In genomic region chr11:95922536-95923440, GRCh38 we compare ENCODE assay signal across 8 cellular contexts. TPM values are rescaled to one million over a fixed set of nuclear protein-coding genes. Genes with fewer than 3 reads are reported as not detected.
DNase-seq lines count a peak whose midpoint lies in the region; ATAC-seq and TF ChIP-seq lines count a peak whose summit lies in the region.

No MANE protein-coding gene starts in this region.

- H3K4me3 Mint-ChIP-seq in activated naive CD8-positive, alpha-beta T cell treated with anti-CD3 and anti-CD28 coated beads, Interleukin-2, amount 50 U/mL, for 24 hours: peak overlapping the region; percentile 96

- CTCF ChIA-PET in A673 (lab: Charles Lee): no interaction called here

- TF ChIP-seq CTCF in A673 (conservative IDR thresholded peaks at IDR 0.05; ENCODE audit: low read depth, low read length): no peak
- TF ChIP-seq CTCF in HL-60 (IDR thresholded peaks at IDR 0.05; ENCODE audit: insufficient read depth, low read length): no peak
- TF ChIP-seq CTCF in left lung (IDR thresholded peaks at IDR 0.05): no peak
- no peak for TF ChIP-seq CTCF in tibial artery (IDR thresholded peaks at IDR 0.05)

- H3K27ac ChIP-seq in A673 (ENCODE audit: low read depth, low read length, poor library complexity, severe bottlenecking): peak overlapping the region; percentile 89
- peak overlapping the region; percentile 86 for H3K27ac ChIP-seq in HL-60 (replicated peaks)
- H3K27ac ChIP-seq in left lung: peak overlapping the region; percentile 92 to 95
- peak overlapping the region; percentile 96 to 100 for H3K27ac ChIP-seq in tibial artery

- peaks cover 5% of the 10 kb centered on the region for H3K27me3 Mint-ChIP-seq in activated naive CD8-positive, alpha-beta T cell treated with anti-CD3 and anti-CD28 coated beads, Interleukin-2, amount 50 U/mL, for 24 hours

- intact Hi-C loops in A673 (cut with micrococcal nuclease; ENCODE audit: unreplicated experiment): loop anchor here (2.0 to 5.0 kb wide), 2 partner anchors 420 to 470 kb away; partner anchors contain the start of genes JRKL and MAML2
- intact Hi-C loops in left lung (cut with DNase I): no loop called here
- intact Hi-C loops in tibial artery (cut with DNase I; ENCODE audit: low total_unique reads): no loop called here

- H3K9me3 Mint-ChIP-seq in activated naive CD8-positive, alpha-beta T cell treated with anti-CD3 and anti-CD28 coated beads, Interleukin-2, amount 50 U/mL, for 24 hours: no peaks in the 10 kb centered on the region

- no peaks in the 10 kb centered on the region for H3K36me3 ChIP-seq in A673 (ENCODE audit: insufficient read depth, low read length, poor library complexity, severe bottlenecking)
- no peaks in the 10 kb centered on the region for H3K36me3 ChIP-seq in left lung
- no peaks in the 10 kb centered on the region for H3K36me3 ChIP-seq in tibial artery

- peaks cover 37% of the 10 kb centered on the region for H3K4me1 Mint-ChIP-seq in activated naive CD8-positive, alpha-beta T cell treated with anti-CD3 and anti-CD28 coated beads, Interleukin-2, amount 50 U/mL, for 24 hours

- peak; percentile 18 for DNase-seq in A673 (ENCODE audit: low spot score)
- no peak for DNase-seq in HL-60 (ENCODE audit: low read depth in 1 of 2, low spot score in 1 of 2)
- DNase-seq in activated naive CD8-positive, alpha-beta T cell treated with anti-CD3 and anti-CD28 coated beads, Interleukin-2, amount 50 U/mL, for 24 hours: no peak
- no peak for DNase-seq in left lung
- no peak for DNase-seq in tibial artery
- DNase-seq in stimulated activated CD4-positive, alpha-beta T cell treated with anti-CD3 and anti-CD28 coated beads, Interleukin-4, amount 100 ng/mL, for 4 hours: no peak
- no peak for DNase-seq in NCI-H146 treated with DMSO at 0.1 percent for 48 hours (lab: John Stamatoyannopoulos, UW; ENCODE audit: unreplicated experiment)

- POLR2A ChIA-PET in A673 (lab: Charles Lee; ENCODE audit: low non-redundant PET): interaction anchor here (0.8 kb wide), 1 partner anchor 419 kb away, joined by 13 read pairs; no protein-coding TSS in a partner anchor

- ATAC-seq in activated naive CD8-positive, alpha-beta T cell treated with anti-CD3 and anti-CD28 coated beads, Interleukin-2, amount 50 U/mL, for 24 hours: no peak
- ATAC-seq in left lung (no peak), HG02642 (IDR thresholded peaks at IDR 0.05; ENCODE audit: poor library complexity, unreplicated experiment) (no peak)

- TSS peak; percentile 55 for BruUV-seq in A673 (replicated peaks; lab: Mats Ljungman, UMichigan)

- H3K36me3 Mint-ChIP-seq in activated naive CD8-positive, alpha-beta T cell treated with anti-CD3 and anti-CD28 coated beads, Interleukin-2, amount 50 U/mL, for 24 hours (ENCODE audit: low read depth): peaks cover 5% of the 10 kb centered on the region

- H3K9me3 ChIP-seq in A673 (ENCODE audit: low read depth, low read length, poor library complexity, severe bottlenecking) (no peaks in the 10 kb centered on the region), left lung (no peaks in the 10 kb centered on the region), tibial artery (no peaks in the 10 kb centered on the region)

- H3K4me3 ChIP-seq in A673 (ENCODE audit: low read depth, low read length, poor library complexity, severe bottlenecking) (peak overlapping the region; percentile 97), HL-60 (replicated peaks; ENCODE audit: insufficient read depth, low read length) (peak overlapping the region; percentile 95), left lung (peak overlapping the region; percentile 71 to 89), tibial artery (peak overlapping the region; percentile 84 to 97)

- peak overlapping the region; percentile 99 for H3K27ac Mint-ChIP-seq in activated naive CD8-positive, alpha-beta T cell treated with anti-CD3 and anti-CD28 coated beads, Interleukin-2, amount 50 U/mL, for 24 hours

- H3K27me3 ChIP-seq in A673 (replicated peaks; ENCODE audit: insufficient read depth, low read depth, low read length, poor library complexity) (no peaks in the 10 kb centered on the region), HL-60 (ENCODE audit: insufficient read depth, poor library complexity, severe bottlenecking) (no peaks in the 10 kb centered on the region), left lung (no peaks in the 10 kb centered on the region), tibial artery (no peaks in the 10 kb centered on the region)

- H3K4me1 ChIP-seq in A673 (ENCODE audit: insufficient read depth, low read length, poor library complexity, severe bottlenecking) (peaks cover 18% of the 10 kb centered on the region), left lung (peaks cover 4 to 21% of the 10 kb centered on the region in 2 donors), tibial artery (peaks cover 0 to 58% (median 9%) of the 10 kb centered on the region in 4 donors)

RNA-seq across cellular contexts. Expression of gene MTMR2, which starts 1.1 kb away (rescaled TPM):
- total RNA-seq in A673 (2021): 52.4 and 58.6 TPM in 2 replicates
- 10 to 100 TPM; 33.3 to 35.7 TPM for total RNA-seq in left lung
